In the genomic region with DNA sequence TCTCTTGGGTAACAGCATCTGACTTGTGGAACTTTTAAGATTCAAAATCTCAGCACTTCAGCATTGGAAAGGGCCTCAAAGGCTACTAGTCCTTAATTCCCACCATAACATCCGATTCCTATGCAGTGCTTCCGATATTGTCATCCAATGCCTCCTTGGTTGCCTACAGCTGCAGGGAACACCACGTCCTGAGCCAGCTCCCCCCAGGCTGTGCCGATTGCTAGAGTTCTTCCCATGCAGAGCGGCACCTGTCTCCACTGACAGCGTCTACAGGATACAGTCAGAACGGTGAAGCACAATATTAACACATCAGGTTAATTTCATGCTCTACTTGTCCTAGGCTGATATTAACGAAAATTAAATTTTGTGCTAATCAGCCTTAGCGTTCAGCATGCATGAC, we compare ENCODE assay signal across 16 cellular contexts.
A peak's percentile ranks its signal among the peaks of the same experiment; 100 is the strongest.
DNase-seq lines count a peak whose midpoint lies in the region; ATAC-seq and TF ChIP-seq lines count a peak whose summit lies in the region.
"Had no signal": no experiment of that assay in that cellular context is flagged by ENCODE, and none has a peak within 500 bp of the region (broad histone marks: within the 10 kb centered on the region; RNA-seq: fewer than 3 reads in every experiment).

No MANE protein-coding gene starts in this region.

- no peaks in the 10 kb centered on the region for H3F3A ChIP-seq in neural progenitor cell (ENCODE audit: low read depth)

- no peak overlapping the region for H3K9ac ChIP-seq in neural progenitor cell
- H3K9ac ChIP-seq: BLaER1 had no signal

- H3K4me2 ChIP-seq in neural progenitor cell: no peak overlapping the region
- H3K4me2 ChIP-seq: BLaER1 had no signal

- no peak overlapping the region for H3K4me3 Mint-ChIP-seq in central memory CD8-positive, alpha-beta T cell
- no peak overlapping the region for H3K4me3 Mint-ChIP-seq in neural progenitor cell
- H3K4me3 Mint-ChIP-seq: CD8-positive, alpha-beta memory T cell; H9 had no signal

- peak; percentile 58 for DNase-seq in NCI-H146 (lab: John Stamatoyannopoulos, UW)
- DNase-seq in NCI-H146 treated with DMSO at 0.1 percent for 48 hours (lab: John Stamatoyannopoulos, UW; ENCODE audit: unreplicated experiment): no peak
- peak; percentile 15 for DNase-seq in NCI-H1092 (lab: John Stamatoyannopoulos, UW)
- DNase-seq in central memory CD8-positive, alpha-beta T cell (ENCODE audit: low spot score in 2 of 2): no peak
- no peak for DNase-seq in neural progenitor cell (ENCODE audit: low spot score)
- DNase-seq in NCI-H1694 (lab: John Stamatoyannopoulos, UW): no peak
- DNase-seq: 8988T; AML-193; Caco-2; CD8-positive, alpha-beta memory T cell; GOT3; H9; IMR-90 had no signal

- peaks cover 9% of the 10 kb centered on the region for H3K27me3 Mint-ChIP-seq in central memory CD8-positive, alpha-beta T cell
- H3K27me3 Mint-ChIP-seq in neural progenitor cell (ENCODE audit: insufficient read depth, low read depth): peaks cover 30% of the 10 kb centered on the region

- H3K36me3 Mint-ChIP-seq in central memory CD8-positive, alpha-beta T cell (ENCODE audit: insufficient read depth): no peaks in the 10 kb centered on the region
- no peaks in the 10 kb centered on the region for H3K36me3 Mint-ChIP-seq in neural progenitor cell
- H3K36me3 Mint-ChIP-seq: CD8-positive, alpha-beta memory T cell had no signal

- TF ChIP-seq CTCF in neural progenitor cell (IDR thresholded peaks at IDR 0.05): no peak

- peaks cover 32% of the 10 kb centered on the region for H3K27me3 ChIP-seq in neural progenitor cell
- H3K27me3 ChIP-seq: BLaER1 had no signal

- H4K20me1 ChIP-seq in neural progenitor cell (ENCODE audit: low read depth): no peaks in the 10 kb centered on the region
- H4K20me1 ChIP-seq: BLaER1 had no signal

- no peak for ATAC-seq in central memory CD8-positive, alpha-beta T cell (replicated peaks; ENCODE audit: extremely low read depth, poor library complexity, severe bottlenecking)
- no peak for ATAC-seq in GM21717 (IDR thresholded peaks at IDR 0.05; ENCODE audit: unreplicated experiment)
- ATAC-seq: GM12878 had no signal

- peaks cover 5% of the 10 kb centered on the region for H3K4me1 Mint-ChIP-seq in central memory CD8-positive, alpha-beta T cell
- peaks cover 10% of the 10 kb centered on the region for H3K4me1 Mint-ChIP-seq in neural progenitor cell

- no peaks in the 10 kb centered on the region for H3K9me3 Mint-ChIP-seq in central memory CD8-positive, alpha-beta T cell
- no peaks in the 10 kb centered on the region for H3K9me3 Mint-ChIP-seq in neural progenitor cell
- H3K9me3 Mint-ChIP-seq: CD8-positive, alpha-beta memory T cell had no signal

- peaks cover 2% of the 10 kb centered on the region for H3K4me1 ChIP-seq in neural progenitor cell
- H3K4me1 ChIP-seq: BLaER1, Caco-2 had no signal

- H3K4me3 ChIP-seq in neural progenitor cell: no peak overlapping the region
- H3K4me3 ChIP-seq: BLaER1, GM12878 had no signal

- H3K79me2 ChIP-seq in neural progenitor cell (ENCODE audit: low read depth): no peaks in the 10 kb centered on the region

- peak overlapping the region; percentile 1 for H3K27ac Mint-ChIP-seq in central memory CD8-positive, alpha-beta T cell (ENCODE audit: low read depth)
- H3K27ac Mint-ChIP-seq in neural progenitor cell: peak overlapping the region; percentile 53
- H3K27ac Mint-ChIP-seq: H9 had no signal

- H3K9me3 ChIP-seq in neural progenitor cell (ENCODE audit: low read depth): no peaks in the 10 kb centered on the region
- H3K9me3 ChIP-seq: BLaER1, Caco-2 had no signal

- no peak overlapping the region for H2AFZ ChIP-seq in neural progenitor cell (replicated peaks)

- H3K27ac ChIP-seq in neural progenitor cell: no peak overlapping the region
- H3K27ac ChIP-seq: BLaER1 had no signal

- no peaks in the 10 kb centered on the region for H3K36me3 ChIP-seq in neural progenitor cell
- H3K36me3 ChIP-seq: BLaER1 had no signal

Comparison
In these comparisons a context has a peak if more than half of its experiments do, and no peak if none do; other contexts are left out.
1. DNase-seq: peak in NCI-H146 (single experiment) and NCI-H1092 (single experiment); none in NCI-H146 treated with DMSO at 0.1 percent for 48 hours (single experiment), central memory CD8-positive, alpha-beta T cell (0 of 2), neural progenitor cell (single experiment) and NCI-H1694 (single experiment).